In genomic region chr7:93799750-93800357, GRCh38 we compare ENCODE assay signal across 9 cellular contexts.
DNase-seq lines count a peak whose midpoint lies in the region; ATAC-seq, FAIRE-seq and TF ChIP-seq lines count a peak whose summit lies in the region.
"Had no signal": no experiment of that assay in that cellular context is flagged by ENCODE, and none has a peak within 500 bp of the region (broad histone marks: within the 10 kb centered on the region; RNA-seq: fewer than 3 reads in every experiment).

No MANE protein-coding gene starts in this region.

- no peak overlapping the region for H3K27ac Mint-ChIP-seq in stimulated activated effector memory CD8-positive, alpha-beta T cell treated with anti-CD3 and anti-CD28 coated beads, Interleukin-12 subunit alpha, Interleukin-12 subunit beta, amount 100 ng/mL, for 72 hours
- H3K27ac Mint-ChIP-seq: activated naive CD8-positive, alpha-beta T cell treated with anti-CD3 and anti-CD28 coated beads for 36 hours had no signal

- peaks cover 6% of the 10 kb centered on the region for H3K9me3 Mint-ChIP-seq in stimulated activated effector memory CD8-positive, alpha-beta T cell treated with anti-CD3 and anti-CD28 coated beads, Interleukin-12 subunit alpha, Interleukin-12 subunit beta, amount 100 ng/mL, for 72 hours

- FAIRE-seq in A204.1 (lab: Jason Lieb, UNC): peak; percentile 87

- H3K4me3 ChIP-seq in fibroblast of villous mesenchyme (ENCODE audit: low read depth, low read length): no peak overlapping the region

- no peaks in the 10 kb centered on the region for H3K4me1 Mint-ChIP-seq in stimulated activated effector memory CD8-positive, alpha-beta T cell treated with anti-CD3 and anti-CD28 coated beads, Interleukin-12 subunit alpha, Interleukin-12 subunit beta, amount 100 ng/mL, for 72 hours
- H3K4me1 Mint-ChIP-seq: activated naive CD8-positive, alpha-beta T cell treated with anti-CD3 and anti-CD28 coated beads for 36 hours had no signal

- no peak overlapping the region for H3K4me3 Mint-ChIP-seq in stimulated activated effector memory CD8-positive, alpha-beta T cell treated with anti-CD3 and anti-CD28 coated beads, Interleukin-12 subunit alpha, Interleukin-12 subunit beta, amount 100 ng/mL, for 72 hours
- H3K4me3 Mint-ChIP-seq: activated naive CD8-positive, alpha-beta T cell treated with anti-CD3 and anti-CD28 coated beads for 36 hours had no signal

- TF ChIP-seq CTCF in fibroblast of villous mesenchyme (IDR thresholded peaks at IDR 0.05; ENCODE audit: insufficient read depth, low read depth, low read length): peak; percentile 58

- peak; percentile 30 for DNase-seq in RPMI8226
- DNase-seq in fibroblast of villous mesenchyme (ENCODE audit: low read depth): peak; percentile 31
- no peak for DNase-seq in activated CD4-positive, alpha-beta T cell treated with anti-CD3 and anti-CD28 coated beads, Interleukin-2, amount 50 U/mL, for 4 hours
- no peak for DNase-seq in stimulated activated naive CD8-positive, alpha-beta T cell treated with anti-CD3 and anti-CD28 coated beads, Interleukin-15, Interleukin-2, amounts not matched to agents 100 U/mL and 50 U/mL, for 24 hours
- DNase-seq in CD1c-positive myeloid dendritic cell (ENCODE audit: extremely low spot score): no peak
- DNase-seq in stimulated activated effector memory CD8-positive, alpha-beta T cell treated with anti-CD3 and anti-CD28 coated beads, Interleukin-12 subunit alpha, Interleukin-12 subunit beta, amount 100 ng/mL, for 72 hours (ENCODE audit: low spot score in 2 of 2): no peak
- DNase-seq: activated naive CD8-positive, alpha-beta T cell treated with anti-CD3 and anti-CD28 coated beads for 36 hours had no signal

- ATAC-seq in GM18868 (IDR thresholded peaks at IDR 0.05; ENCODE audit: unreplicated experiment): peak; percentile 49
- no peak for ATAC-seq in stimulated activated naive CD8-positive, alpha-beta T cell treated with anti-CD3 and anti-CD28 coated beads, Interleukin-15, Interleukin-2, amounts not matched to agents 100 U/mL and 50 U/mL, for 24 hours
- ATAC-seq in stimulated activated effector memory CD8-positive, alpha-beta T cell treated with anti-CD3 and anti-CD28 coated beads, Interleukin-12 subunit alpha, Interleukin-12 subunit beta, amount 100 ng/mL, for 72 hours: no peak

- no peaks in the 10 kb centered on the region for H3K36me3 Mint-ChIP-seq in stimulated activated effector memory CD8-positive, alpha-beta T cell treated with anti-CD3 and anti-CD28 coated beads, Interleukin-12 subunit alpha, Interleukin-12 subunit beta, amount 100 ng/mL, for 72 hours
- H3K36me3 Mint-ChIP-seq: activated naive CD8-positive, alpha-beta T cell treated with anti-CD3 and anti-CD28 coated beads for 36 hours had no signal

Comparison
In these comparisons a context has a peak if more than half of its experiments do, and no peak if none do; other contexts are left out.
1. DNase-seq: peak in RPMI8226 (single experiment) and fibroblast of villous mesenchyme (single experiment); none in activated CD4-positive, alpha-beta T cell treated with anti-CD3 and anti-CD28 coated beads, Interleukin-2, amount 50 U/mL, for 4 hours (0 of 2), stimulated activated naive CD8-positive, alpha-beta T cell treated with anti-CD3 and anti-CD28 coated beads, Interleukin-15, Interleukin-2, amounts not matched to agents 100 U/mL and 50 U/mL, for 24 hours (single experiment), CD1c-positive myeloid dendritic cell (single experiment) and stimulated activated effector memory CD8-positive, alpha-beta T cell treated with anti-CD3 and anti-CD28 coated beads, Interleukin-12 subunit alpha, Interleukin-12 subunit beta, amount 100 ng/mL, for 72 hours (0 of 2).